Comparison of ENCODE assay signal across 8 cellular contexts in genomic region chr14:91177073-91177796, GRCh38.
DNase-seq lines count a peak whose midpoint lies in the region; ATAC-seq and TF ChIP-seq lines count a peak whose summit lies in the region.

No MANE protein-coding gene starts in this region.

- no peaks in the 10 kb centered on the region for H3K4me1 ChIP-seq in colonic mucosa

- intact Hi-C loops in colonic mucosa (cut with DNase I), result no loop called here

- DNase-seq in Caki2 (ENCODE audit: low read depth) (peak; percentile 58), NCI-H460 (ENCODE audit: extremely low read depth, low read depth) (peak; percentile 57), colonic mucosa (peak; percentile 49), lung microvascular endothelial cell (ENCODE audit: low read depth in 2 of 2) (peak; percentile 83 to 92)
- DNase-seq in activated CD4-positive, alpha-beta T cell treated with anti-CD3 and anti-CD28 coated beads for 4 hours, result peak; percentile 60 to 68
- peak; percentile 29 to 44 for DNase-seq in stimulated activated CD8-positive, alpha-beta memory T cell treated with anti-CD3 and anti-CD28 coated beads, Interleukin-2, amount 100 ng/mL, for 1 hour (ENCODE audit: low read depth in 2 of 2)

- TF ChIP-seq CTCF in colonic mucosa (IDR thresholded peaks at IDR 0.05), result peak; percentile 66

- no peak overlapping the region for H3K4me3 ChIP-seq in colonic mucosa

- no peaks in the 10 kb centered on the region for H3K9me3 ChIP-seq in colonic mucosa

- H3K27me3 ChIP-seq in colonic mucosa, result no peaks in the 10 kb centered on the region

- in situ Hi-C loops in Caki2 (cut with HindIII; ENCODE audit: low pct_unique_long_range_greater_than_20kb, low sequenced_read_pairs), result no loop called here

- H3K36me3 ChIP-seq in colonic mucosa, result peaks cover 11% of the 10 kb centered on the region

- ATAC-seq in HG02642 (IDR thresholded peaks at IDR 0.05; ENCODE audit: poor library complexity, unreplicated experiment), result peak; percentile 46
- no peak for ATAC-seq in GM18873 (IDR thresholded peaks at IDR 0.05; ENCODE audit: low FRiP score, unreplicated experiment)

- H3K27ac ChIP-seq in colonic mucosa, result no peak overlapping the region

- H3K9ac ChIP-seq in colonic mucosa (ENCODE audit: low read depth in 2 of 2, low read length in 2 of 2), result no peak overlapping the region

Comparison
In these comparisons a context has a peak if more than half of its experiments do, and no peak if none do; other contexts are left out.
1. DNase-seq: peak in every context shown above with its lines; median percentile 88 in lung microvascular endothelial cell; 64 in activated CD4-positive, alpha-beta T cell treated with anti-CD3 and anti-CD28 coated beads for 4 hours; 58 in Caki2; 57 in NCI-H460; 49 in colonic mucosa; 36 in stimulated activated CD8-positive, alpha-beta memory T cell treated with anti-CD3 and anti-CD28 coated beads, Interleukin-2, amount 100 ng/mL, for 1 hour.